ENCODE assay signal across 1 cellular context in genomic region chr1:19616489-19616888, GRCh38.
TF ChIP-seq lines count a peak whose summit lies in the region.

No MANE protein-coding gene starts in this region.

TF ChIP-seq in HepG2, 621 proteins besides CTCF, POLR2A, EP300 and RAD21 (continued from another document):
- TF ChIP-seq ATF1 (CRISPR knock-in tag; IDR thresholded peaks at IDR 0.05) (no peak), ZNF256 (CRISPR knock-in tag; conservative IDR thresholded peaks at IDR 0.05) (no peak), ZNF510 (CRISPR knock-in tag; IDR thresholded peaks at IDR 0.05; ENCODE audit: low read depth) (no peak), PHF8 (CRISPR knock-in tag; IDR thresholded peaks at IDR 0.05) (no peak), ZNF672 (CRISPR knock-in tag; IDR thresholded peaks at IDR 0.05) (no peak), BRF2 (CRISPR knock-in tag; IDR thresholded peaks at IDR 0.05) (no peak), MTF2 (CRISPR knock-in tag; IDR thresholded peaks at IDR 0.05; ENCODE audit: borderline replicate concordance) (no peak), CENPBD1 (CRISPR knock-in tag; IDR thresholded peaks at IDR 0.05; ENCODE audit: borderline replicate concordance, low read depth) (no peak), RARG (CRISPR knock-in tag; IDR thresholded peaks at IDR 0.05; ENCODE audit: low read depth) (no peak), ZNF746 (CRISPR knock-in tag; IDR thresholded peaks at IDR 0.05) (no peak), MXD3 (CRISPR knock-in tag; IDR thresholded peaks at IDR 0.05) (no peak), SMC3 (IDR thresholded peaks at IDR 0.05; ENCODE audit: low read length) (no peak), HOXA7 (CRISPR knock-in tag; IDR thresholded peaks at IDR 0.05) (no peak), ZNF790 (CRISPR knock-in tag; IDR thresholded peaks at IDR 0.05; ENCODE audit: borderline replicate concordance) (no peak), ZBTB42 (CRISPR knock-in tag; IDR thresholded peaks at IDR 0.05) (no peak), KDM4B (CRISPR knock-in tag; IDR thresholded peaks at IDR 0.05) (no peak), CENPT (CRISPR knock-in tag; IDR thresholded peaks at IDR 0.05; ENCODE audit: low read depth) (no peak)
